ENCODE assay signal across 8 cellular contexts in genomic region chr14:89365071-89365801, GRCh38. TPM values are rescaled to one million over a fixed set of nuclear protein-coding genes. Genes with fewer than 3 reads are reported as not detected.
DNase-seq lines count a peak whose midpoint lies in the region; ATAC-seq and TF ChIP-seq lines count a peak whose summit lies in the region.

No MANE protein-coding gene starts in this region.

- peaks cover 32% of the 10 kb centered on the region for H3K36me3 Mint-ChIP-seq in activated CD8-positive, alpha-beta T cell treated with anti-CD3 and anti-CD28 coated beads, Interleukin-2, amount 10 ng/mL, durations not matched to agents 7 days and 5 days (ENCODE audit: low read depth)

- peaks cover 8% of the 10 kb centered on the region for H3K9me3 Mint-ChIP-seq in activated CD8-positive, alpha-beta T cell treated with anti-CD3 and anti-CD28 coated beads, Interleukin-2, amount 10 ng/mL, durations not matched to agents 7 days and 5 days (ENCODE audit: insufficient read depth)

- POLR2A ChIA-PET in activated CD8-positive, alpha-beta T cell treated with anti-CD3 and anti-CD28 coated beads, Interleukin-2, amount 10 ng/mL, durations not matched to agents 7 days and 5 days (lab: Charles Lee) = interaction anchor here (0.6 to 3.3 kb wide), 6 partner anchors 13 to 323 kb away, joined by 3 to 11 read pairs (median 4); no protein-coding TSS in a partner anchor

- H3K27me3 ChIP-seq in BLaER1 = no peaks in the 10 kb centered on the region
- no peaks in the 10 kb centered on the region for H3K27me3 ChIP-seq in HUES48 (ENCODE audit: control insufficient read depth, insufficient read depth, low read length)

- peaks cover 72% of the 10 kb centered on the region for H3K4me1 ChIP-seq in BLaER1
- H3K4me1 ChIP-seq in HUES48 (ENCODE audit: control insufficient read depth, insufficient read depth, low read length) = peaks cover 34% of the 10 kb centered on the region

- CTCF ChIA-PET in activated CD8-positive, alpha-beta T cell treated with anti-CD3 and anti-CD28 coated beads, Interleukin-2, amount 10 ng/mL, durations not matched to agents 7 days and 5 days (lab: Charles Lee) = interaction anchor here (0.9 to 2.4 kb wide), 9 partner anchors 12 to 356 kb away, joined by 3 to 9 read pairs (median 4); no protein-coding TSS in a partner anchor

- H3K36me3 ChIP-seq in BLaER1 (peaks cover 18% of the 10 kb centered on the region), HUES48 (ENCODE audit: control insufficient read depth, insufficient read depth, low read length) (peaks cover 6% of the 10 kb centered on the region; the same call in 1 of the 2 replicates)

- peak overlapping the region; percentile 74 for H3K4me3 Mint-ChIP-seq in activated CD8-positive, alpha-beta T cell treated with anti-CD3 and anti-CD28 coated beads, Interleukin-2, amount 10 ng/mL, durations not matched to agents 7 days and 5 days

- peak; percentile 75 for DNase-seq in GM20000 (ENCODE audit: low spot score)
- peak; percentile 75 for DNase-seq in activated CD8-positive, alpha-beta T cell treated with anti-CD3 and anti-CD28 coated beads, Interleukin-2, amount 10 ng/mL, durations not matched to agents 7 days and 5 days
- no peak for DNase-seq in left ventricle myocardium superior
- peak; percentile 13 to 36 for DNase-seq in stimulated activated CD8-positive, alpha-beta memory T cell treated with anti-CD3 and anti-CD28 coated beads, Interleukin-15, amount 100 ng/mL, for 4 hours (ENCODE audit: low read depth in 2 of 2)
- no peak for DNase-seq in amniotic stem cell (lab: John Stamatoyannopoulos, UW)
- no peak for DNase-seq in NCI-H1436 (lab: John Stamatoyannopoulos, UW)

- no peak for TF ChIP-seq CTCF in GM20000 (IDR thresholded peaks at IDR 0.05; ENCODE audit: extremely low read depth, missing control alignments)

- peaks cover 6% of the 10 kb centered on the region; the same call in 1 of the 2 replicates for H4K20me1 ChIP-seq in BLaER1

- intact Hi-C loops in left ventricle myocardium superior (cut with micrococcal nuclease) = no loop called here

- H3K27ac ChIP-seq in BLaER1 = peak overlapping the region; percentile 78
- H3K27ac ChIP-seq in HUES48 (ENCODE audit: low read depth, low read length) = peak overlapping the region; percentile 67

- H3K4me3 ChIP-seq in BLaER1 = peak overlapping the region; percentile 56
- no peak overlapping the region for H3K4me3 ChIP-seq in HUES48 (ENCODE audit: low read depth, low read length)

- H3K27me3 Mint-ChIP-seq in activated CD8-positive, alpha-beta T cell treated with anti-CD3 and anti-CD28 coated beads, Interleukin-2, amount 10 ng/mL, durations not matched to agents 7 days and 5 days (ENCODE audit: low read depth) = no peaks in the 10 kb centered on the region

- H3K4me1 Mint-ChIP-seq in activated CD8-positive, alpha-beta T cell treated with anti-CD3 and anti-CD28 coated beads, Interleukin-2, amount 10 ng/mL, durations not matched to agents 7 days and 5 days (ENCODE audit: low read depth) = peaks cover 48% of the 10 kb centered on the region

- peak overlapping the region; percentile 95 for H3K4me2 ChIP-seq in BLaER1

- H3K9me3 ChIP-seq in BLaER1 = peaks cover 17% of the 10 kb centered on the region; the same call in 1 of the 2 replicates
- H3K9me3 ChIP-seq in HUES48 (ENCODE audit: control insufficient read depth, insufficient read depth, low read length) = peaks cover 2% of the 10 kb centered on the region; the same call in 1 of the 2 replicates

- H3K27ac Mint-ChIP-seq in activated CD8-positive, alpha-beta T cell treated with anti-CD3 and anti-CD28 coated beads, Interleukin-2, amount 10 ng/mL, durations not matched to agents 7 days and 5 days = peak overlapping the region; percentile 82

- peak overlapping the region; percentile 71 for H3K9ac ChIP-seq in BLaER1
- H3K9ac ChIP-seq in HUES48 (ENCODE audit: low read depth, low read length) = no peak overlapping the region

- ATAC-seq in activated CD8-positive, alpha-beta T cell treated with anti-CD3 and anti-CD28 coated beads, Interleukin-2, amount 10 ng/mL, durations not matched to agents 7 days and 5 days = peak; percentile 90
- ATAC-seq in left ventricle myocardium superior = peak; percentile 55

RNA-seq across cellular contexts. Expression of gene FOXN3, which starts 51.8 kb away (rescaled TPM):
- 10 to 100 TPM; 70.3 to 72.7 TPM for total RNA-seq in activated CD8-positive, alpha-beta T cell treated with anti-CD3 and anti-CD28 coated beads, Interleukin-2, amount 10 ng/mL, durations not matched to agents 7 days and 5 days
- 134 TPM for total RNA-seq in left ventricle myocardium superior

Comparison
In these comparisons a context has a peak if more than half of its experiments do, and no peak if none do; other contexts are left out.
1. DNase-seq: peak in GM20000 (single experiment), activated CD8-positive, alpha-beta T cell treated with anti-CD3 and anti-CD28 coated beads, Interleukin-2, amount 10 ng/mL, durations not matched to agents 7 days and 5 days (single experiment) and stimulated activated CD8-positive, alpha-beta memory T cell treated with anti-CD3 and anti-CD28 coated beads, Interleukin-15, amount 100 ng/mL, for 4 hours (2 of 2); none in left ventricle myocardium superior (single experiment), amniotic stem cell (single experiment) and NCI-H1436 (single experiment).